Comparison of ENCODE assay signal across 1 cellular context in genomic region chr3:131338948-131339640, GRCh38.
TF ChIP-seq lines count a peak whose summit lies in the region.

No MANE protein-coding gene starts in this region.

TF ChIP-seq in endothelial cell of umbilical vein, 7 proteins besides CTCF, POLR2A, EP300 and RAD21:
- TF ChIP-seq GATA2 (IDR thresholded peaks at IDR 0.05; ENCODE audit: insufficient read depth, insufficient read length, low read depth, low read length) (no peak), MYC (IDR thresholded peaks at IDR 0.05; ENCODE audit: low read depth, low read length) (no peak), JUN (IDR thresholded peaks at IDR 0.05; ENCODE audit: borderline replicate concordance, insufficient read depth, insufficient read length, low read depth) (no peak), FOS (IDR thresholded peaks at IDR 0.05; ENCODE audit: borderline replicate concordance, insufficient read depth, low read length) (no peak), MAX (IDR thresholded peaks at IDR 0.05; ENCODE audit: insufficient read depth, insufficient read length) (no peak), EZH2 (IDR thresholded peaks at IDR 0.05; ENCODE audit: borderline replicate concordance, low read depth, low read length, severe bottlenecking) (no peak), POLR2AphosphoS5 (IDR thresholded peaks at IDR 0.05; ENCODE audit: insufficient read depth, low read depth, low read length) (no peak)
